ENCODE assay signal across 13 cellular contexts in genomic region chr3:14606663-14607339, GRCh38.
"Had no signal": no experiment of that assay in that cellular context is flagged by ENCODE, and none has a peak within 500 bp of the region (broad histone marks: within the 10 kb centered on the region; RNA-seq: fewer than 3 reads in every experiment).

No MANE protein-coding gene starts in this region.

- ATAC-seq: gastroesophageal sphincter, left colon, natural killer cell, sciatic nerve had no signal

- H3K4me2 ChIP-seq: hepatocyte had no signal

- H3K4me3 ChIP-seq: gastroesophageal sphincter, hepatocyte, prostate gland, suprapubic skin had no signal

- H2AFZ ChIP-seq: hepatocyte had no signal

- H3K9me3 ChIP-seq: gastroesophageal sphincter, prostate gland, suprapubic skin had no signal

- DNase-seq: activated CD4-positive, alpha-beta T cell treated with anti-CD3 and anti-CD28 coated beads, Interleukin-2, amount 50 U/mL, for 4 hours; activated CD4-positive, CD25-positive, alpha-beta regulatory T cell treated with anti-CD3 and anti-CD28 coated beads, Interleukin-2, amount 50 U/mL, for 72 hours; activated effector memory CD4-positive, alpha-beta T cell treated with Interleukin-2 at 50 U/mL for 16 hours; activated T-cell treated with anti-CD3 and anti-CD28 coated beads, Interleukin-2, amount 50 U/mL, for 1 hour; left colon; natural killer cell; nucleus accumbens; stimulated activated naive CD4-positive, alpha-beta T cell treated with Interleukin-2 at 50 U/mL for 16 hours had no signal

- H3K27ac ChIP-seq: gastroesophageal sphincter, hepatocyte, prostate gland, suprapubic skin had no signal

- H3K79me2 ChIP-seq: hepatocyte had no signal

- H3K36me3 ChIP-seq: gastroesophageal sphincter, prostate gland, suprapubic skin had no signal
